In genomic region chr3:33089515-33089914, GRCh38 we compare ENCODE assay signal across 10 cellular contexts. TPM values are rescaled to one million over a fixed set of nuclear protein-coding genes. Genes with fewer than 3 reads are reported as not detected.
A peak's percentile ranks its signal among the peaks of the same experiment; 100 is the strongest.
DNase-seq lines count a peak whose midpoint lies in the region; ATAC-seq and TF ChIP-seq lines count a peak whose summit lies in the region.
"Had no signal": no experiment of that assay in that cellular context is flagged by ENCODE, and none has a peak within 500 bp of the region (broad histone marks: within the 10 kb centered on the region; RNA-seq: fewer than 3 reads in every experiment).

No MANE protein-coding gene starts in this region.

- H3K27me3 ChIP-seq in right atrium auricular region: no peaks in the 10 kb centered on the region

- POLR2A ChIA-PET in HEK293T (lab: Yijun Ruan, JAX): no interaction called here

- H3K27ac ChIP-seq in caudate nucleus (ENCODE audit: low read depth, low read length) (no peak overlapping the region), right atrium auricular region (no peak overlapping the region)
- H3K27ac ChIP-seq: lower lobe of right lung had no signal

- H3K4me3 Mint-ChIP-seq in activated naive CD8-positive, alpha-beta T cell treated with anti-CD3 and anti-CD28 coated beads, Interleukin-2, amount 50 U/mL, for 24 hours: peak overlapping the region; percentile 42

- H3K4me1 ChIP-seq in right atrium auricular region: peaks cover 0 to 5% of the 10 kb centered on the region in 2 donors

- H3K27me3 Mint-ChIP-seq in activated naive CD8-positive, alpha-beta T cell treated with anti-CD3 and anti-CD28 coated beads, Interleukin-2, amount 50 U/mL, for 24 hours: no peaks in the 10 kb centered on the region

- ATAC-seq in GM18520 (IDR thresholded peaks at IDR 0.05; ENCODE audit: unreplicated experiment): peak; percentile 70
- peak; percentile 95 for ATAC-seq in GM21576 (IDR thresholded peaks at IDR 0.05; ENCODE audit: unreplicated experiment)
- ATAC-seq in HG03469 (IDR thresholded peaks at IDR 0.05; ENCODE audit: unreplicated experiment): peak; percentile 91
- peak; percentile 54 for ATAC-seq in activated naive CD8-positive, alpha-beta T cell treated with anti-CD3 and anti-CD28 coated beads, Interleukin-2, amount 50 U/mL, for 24 hours
- ATAC-seq: lower lobe of right lung had no signal

- no peak for TF ChIP-seq POLR2A in erythroblast (IDR thresholded peaks at IDR 0.05; ENCODE audit: low read length)

- peaks cover 51% of the 10 kb centered on the region for H3K36me3 Mint-ChIP-seq in activated naive CD8-positive, alpha-beta T cell treated with anti-CD3 and anti-CD28 coated beads, Interleukin-2, amount 50 U/mL, for 24 hours (ENCODE audit: low read depth)

- H3K4me3 ChIP-seq in right atrium auricular region: no peak overlapping the region
- H3K4me3 ChIP-seq: lower lobe of right lung had no signal

- peaks cover 6% of the 10 kb centered on the region for H3K36me3 ChIP-seq in right atrium auricular region

- no peak for TF ChIP-seq CTCF in right atrium auricular region (IDR thresholded peaks at IDR 0.05)

- no peaks in the 10 kb centered on the region for H3K9me3 Mint-ChIP-seq in activated naive CD8-positive, alpha-beta T cell treated with anti-CD3 and anti-CD28 coated beads, Interleukin-2, amount 50 U/mL, for 24 hours

- CTCF ChIA-PET in HEK293T (lab: Yijun Ruan, JAX): interaction anchor here (1.1 kb wide), 1 partner anchor 15 kb away, joined by 3 read pairs; no protein-coding TSS in a partner anchor

- no peak for DNase-seq in activated naive CD8-positive, alpha-beta T cell treated with anti-CD3 and anti-CD28 coated beads, Interleukin-2, amount 50 U/mL, for 24 hours
- DNase-seq in caudate nucleus (lab: John Stamatoyannopoulos, UW) (no peak), HEK293T (ENCODE audit: extremely low spot score) (no peak), erythroblast (lab: John Stamatoyannopoulos, UW) (no peak), right atrium auricular region (ENCODE audit: low spot score) (no peak)
- DNase-seq: lower lobe of right lung, NCI-H2029 had no signal

- H3K27ac Mint-ChIP-seq in activated naive CD8-positive, alpha-beta T cell treated with anti-CD3 and anti-CD28 coated beads, Interleukin-2, amount 50 U/mL, for 24 hours: peak overlapping the region; percentile 2

- H3K9me3 ChIP-seq in right atrium auricular region: no peaks in the 10 kb centered on the region
- H3K9me3 ChIP-seq: lower lobe of right lung had no signal

- peaks cover 71% of the 10 kb centered on the region for H3K4me1 Mint-ChIP-seq in activated naive CD8-positive, alpha-beta T cell treated with anti-CD3 and anti-CD28 coated beads, Interleukin-2, amount 50 U/mL, for 24 hours

TF ChIP-seq in HEK293T, 16 proteins besides CTCF, POLR2A, EP300 and RAD21:
- TF ChIP-seq BHLHE40 (IDR thresholded peaks at IDR 0.05; ENCODE audit: borderline replicate concordance): no peak
- no peak for TF ChIP-seq ARNT (IDR thresholded peaks at IDR 0.05)
- no peak for TF ChIP-seq FOXM1 (IDR thresholded peaks at IDR 0.05; ENCODE audit: borderline replicate concordance)

RNA-seq across cellular contexts. Expression of gene GLB1, which starts 7.4 kb away (rescaled TPM):
- 10 to 100 TPM; 26.5 to 31.0 TPM for total RNA-seq in right atrium auricular region

RNA-seq across cellular contexts. Expression of gene TMPPE, which starts 7.4 kb away (rescaled TPM):
- total RNA-seq in right atrium auricular region: 1 to 10 TPM; 4.7 to 5.6 TPM

RNA-seq across cellular contexts. Expression of gene CRTAP, which starts 24.3 kb away (rescaled TPM):
- total RNA-seq in right atrium auricular region: 100 to 1,000 TPM in 1 of 2 donors, 10 to 100 TPM in 1; 97.2 to 140 TPM
